ENCODE assay signal across 27 cellular contexts in genomic region chr5:111507276-111507675, GRCh38. TPM values are rescaled to one million over a fixed set of nuclear protein-coding genes. Genes with fewer than 3 reads are reported as not detected.
DNase-seq lines count a peak whose midpoint lies in the region; ATAC-seq and TF ChIP-seq lines count a peak whose summit lies in the region.
"Had no signal": no experiment of that assay in that cellular context is flagged by ENCODE, and none has a peak within 500 bp of the region (broad histone marks: within the 10 kb centered on the region; RNA-seq: fewer than 3 reads in every experiment).

No MANE protein-coding gene starts in this region.

- no peaks in the 10 kb centered on the region for H3K9me2 ChIP-seq in OCI-LY7 (ENCODE audit: insufficient read depth, low read length)

- DNase-seq in BE2C (no peak), EH (ENCODE audit: low read depth) (peak; percentile 5), adipocyte (ENCODE audit: low read depth) (peak; percentile 42), memory B cell (ENCODE audit: low spot score in 2 of 2) (no peak), T-helper 9 cell (no peak), RPMI8226 (no peak), OCI-LY7 (ENCODE audit: low spot score) (no peak)
- DNase-seq: activated CD4-positive, alpha-beta T cell treated with anti-CD3 and anti-CD28 coated beads for 48 hours; activated naive CD4-positive, alpha-beta T cell treated with anti-CD3 and anti-CD28 coated beads, Interleukin-2, amount 10 ng/mL, durations not matched to agents 7 days and 5 days; C1 segment of cervical spinal cord; Caco-2; DMS79 treated with DMSO at 0.1 percent for 48 hours; GM23248; hypothalamus; left cardiac atrium; NCI-H1105 treated with DMSO at 0.1 percent for 48 hours; NCI-H2029; NCI-H524 treated with DMSO at 0.1 percent for 48 hours; NK-92 treated with Interleukin-12 subunit alpha and Interleukin-12 subunit beta, amount 100 ng/mL, for 24 hours; pancreas; SHP77; stimulated activated naive B cell treated with anti-CD40 and anti-IgM and Interleukin-4, amounts not matched to agents 10 μg/mL and 1 μg/mL and 100 μg/mL, for 72 hours; substantia nigra; upper lobe of right lung; WERI-Rb-1 had no signal

- BruUV-seq in OCI-LY7 (replicated peaks; lab: Mats Ljungman, UMichigan), result no TSS peak

- no peak overlapping the region for H3K4me3 Mint-ChIP-seq in memory B cell
- H3K4me3 Mint-ChIP-seq: activated naive CD4-positive, alpha-beta T cell treated with anti-CD3 and anti-CD28 coated beads, Interleukin-2, amount 10 ng/mL, durations not matched to agents 7 days and 5 days; neural crest cell; stimulated activated naive B cell treated with anti-CD40 and anti-IgM and Interleukin-4, amounts not matched to agents 10 μg/mL and 1 μg/mL and 100 μg/mL, for 72 hours had no signal

- H3K27me3 ChIP-seq in BE2C (no peaks in the 10 kb centered on the region), adipocyte (replicated peaks; ENCODE audit: control insufficient read depth, insufficient read depth, low read length) (no peaks in the 10 kb centered on the region)
- H3K27me3 ChIP-seq: pancreas, upper lobe of right lung had no signal

- no peak overlapping the region for H2AFZ ChIP-seq in OCI-LY7 (ENCODE audit: low read length)
- H2AFZ ChIP-seq: GM23248 had no signal

- H3K27ac Mint-ChIP-seq in memory B cell, result peak overlapping the region; percentile 6
- H3K27ac Mint-ChIP-seq: activated naive CD4-positive, alpha-beta T cell treated with anti-CD3 and anti-CD28 coated beads, Interleukin-2, amount 10 ng/mL, durations not matched to agents 7 days and 5 days; stimulated activated naive B cell treated with anti-CD40 and anti-IgM and Interleukin-4, amounts not matched to agents 10 μg/mL and 1 μg/mL and 100 μg/mL, for 72 hours had no signal

- H3K4me3 ChIP-seq in BE2C (ENCODE audit: low read depth, low read length) (peak overlapping the region; percentile 88), adipocyte (ENCODE audit: low read length) (no peak overlapping the region), OCI-LY7 (ENCODE audit: low read depth, low read length, poor library complexity, severe bottlenecking) (no peak overlapping the region)
- H3K4me3 ChIP-seq: GM23248, pancreas, upper lobe of right lung had no signal

- H3K27ac ChIP-seq in OCI-LY7 (ENCODE audit: low read depth, low read length, poor library complexity, severe bottlenecking), result no peak overlapping the region
- H3K27ac ChIP-seq: GM23248, pancreas, upper lobe of right lung, WERI-Rb-1 had no signal

- H3K36me3 ChIP-seq in BE2C, result peaks cover 35% of the 10 kb centered on the region
- peaks cover 24% of the 10 kb centered on the region for H3K36me3 ChIP-seq in adipocyte (ENCODE audit: control insufficient read depth, insufficient read depth, low read length, severe bottlenecking)
- H3K36me3 ChIP-seq in OCI-LY7 (ENCODE audit: insufficient read depth, low read length), result peaks cover 26% of the 10 kb centered on the region
- H3K36me3 ChIP-seq: pancreas had no signal

- peaks cover 24% of the 10 kb centered on the region; the same call in 1 of the 2 replicates for H4K20me1 ChIP-seq in OCI-LY7 (ENCODE audit: insufficient read depth, low read length)

- H3K4me1 ChIP-seq in BE2C, result peaks cover 15% of the 10 kb centered on the region
- H3K4me1 ChIP-seq in adipocyte (ENCODE audit: control insufficient read depth, insufficient read depth, low read length), result peaks cover 29% of the 10 kb centered on the region
- H3K4me1 ChIP-seq in OCI-LY7 (ENCODE audit: insufficient read depth, low read length, poor library complexity, severe bottlenecking), result peaks cover 28% of the 10 kb centered on the region

- no peak overlapping the region for H3K4me2 ChIP-seq in OCI-LY7 (ENCODE audit: low read length)

- H3K9me3 ChIP-seq in BE2C, result no peaks in the 10 kb centered on the region
- no peaks in the 10 kb centered on the region for H3K9me3 ChIP-seq in adipocyte (ENCODE audit: control insufficient read depth, low read length)
- no peaks in the 10 kb centered on the region for H3K9me3 ChIP-seq in OCI-LY7 (ENCODE audit: low read length)
- H3K9me3 ChIP-seq: Caco-2, pancreas, upper lobe of right lung had no signal

- no peak for ATAC-seq in memory B cell (ENCODE audit: low read depth)
- ATAC-seq: left cardiac atrium; Panc1; pancreas; stimulated activated naive B cell treated with anti-CD40 and anti-IgM and Interleukin-4, amounts not matched to agents 10 μg/mL and 1 μg/mL and 100 μg/mL, for 72 hours; upper lobe of right lung had no signal

- no peak overlapping the region for H3K9ac ChIP-seq in adipocyte (ENCODE audit: low read length)
- H3K9ac ChIP-seq: GM23248 had no signal

- H3K36me3 Mint-ChIP-seq in memory B cell, result peaks cover 6% of the 10 kb centered on the region

- POLR2A ChIA-PET in OCI-LY7 (lab: Charles Lee), result interaction anchor here (0.6 to 4.2 kb wide), 5 partner anchors 11 to 691 kb away, joined by 3 to 25 read pairs (median 3); no protein-coding TSS in a partner anchor

- intact Hi-C loops in OCI-LY7 (cut with micrococcal nuclease; ENCODE audit: unreplicated experiment), result no loop called here

- H3K27me3 Mint-ChIP-seq in memory B cell, result no peaks in the 10 kb centered on the region
- H3K27me3 Mint-ChIP-seq: activated naive CD4-positive, alpha-beta T cell treated with anti-CD3 and anti-CD28 coated beads, Interleukin-2, amount 10 ng/mL, durations not matched to agents 7 days and 5 days; stimulated activated naive B cell treated with anti-CD40 and anti-IgM and Interleukin-4, amounts not matched to agents 10 μg/mL and 1 μg/mL and 100 μg/mL, for 72 hours had no signal

- H3K9me3 Mint-ChIP-seq in memory B cell, result no peaks in the 10 kb centered on the region
- H3K9me3 Mint-ChIP-seq: activated naive CD4-positive, alpha-beta T cell treated with anti-CD3 and anti-CD28 coated beads, Interleukin-2, amount 10 ng/mL, durations not matched to agents 7 days and 5 days; neural crest cell; stimulated activated naive B cell treated with anti-CD40 and anti-IgM and Interleukin-4, amounts not matched to agents 10 μg/mL and 1 μg/mL and 100 μg/mL, for 72 hours had no signal

- no peak for TF ChIP-seq CTCF in BE2C (IDR thresholded peaks at IDR 0.05; ENCODE audit: low read depth, low read length)
- no peak for TF ChIP-seq CTCF in OCI-LY7 (conservative IDR thresholded peaks at IDR 0.05; ENCODE audit: low read length)

- peaks cover 57% of the 10 kb centered on the region; the same call in 1 of the 2 replicates for H3K79me2 ChIP-seq in OCI-LY7 (ENCODE audit: insufficient read depth, low read depth, low read length)

- CTCF ChIA-PET in OCI-LY7 (lab: Charles Lee; ENCODE audit: unreplicated experiment), result no interaction called here

- H3K4me1 Mint-ChIP-seq in memory B cell, result peaks cover 14% of the 10 kb centered on the region

RNA-seq across cellular contexts. Expression of gene STARD4, which starts 5.1 kb away (rescaled TPM):
- 41.1 TPM for polyA plus RNA-seq in BE2C (2012; ENCODE audit: insufficient read depth, insufficient read length, low read depth)
- total RNA-seq in OCI-LY7 (2014; rRNA removed; shearing (Covaris generic)), result 28.1 and 30.4 TPM in 2 replicates
- 37.3 and 43.8 TPM in 2 replicates for total RNA-seq in OCI-LY7 (2022)

Comparison
In these comparisons a context has a peak if more than half of its experiments do, and no peak if none do; other contexts are left out.
1. DNase-seq: peak in EH (single experiment) and adipocyte (single experiment); none in BE2C (single experiment), memory B cell (0 of 2), T-helper 9 cell (single experiment), RPMI8226 (single experiment) and OCI-LY7 (single experiment).